In genomic region chr16:14325502-14325901, GRCh38 we compare ENCODE assay signal across 13 cellular contexts.
"Had no signal": no experiment of that assay in that cellular context is flagged by ENCODE, and none has a peak within 500 bp of the region (broad histone marks: within the 10 kb centered on the region; RNA-seq: fewer than 3 reads in every experiment).

No MANE protein-coding gene starts in this region.

- H3K9me3 ChIP-seq: testis had no signal

- H3K36me3 Mint-ChIP-seq: memory B cell; naive thymus-derived CD8-positive, alpha-beta T cell had no signal

- H3K9me3 Mint-ChIP-seq: activated naive CD4-positive, alpha-beta T cell treated with anti-CD3 and anti-CD28 coated beads for 36 hours; activated T-helper 17 cell treated with anti-CD3 and anti-CD28 coated beads, Interleukin-2, amount 50 U/mL, for 72 hours; central memory CD8-positive, alpha-beta T cell; memory B cell; naive thymus-derived CD8-positive, alpha-beta T cell; stimulated activated naive CD8-positive, alpha-beta T cell treated with anti-CD3 and anti-CD28 coated beads, Interleukin-15, amount 100 ng/mL, for 72 hours had no signal

- H3K4me1 Mint-ChIP-seq: activated T-helper 17 cell treated with anti-CD3 and anti-CD28 coated beads, Interleukin-2, amount 50 U/mL, for 72 hours; central memory CD8-positive, alpha-beta T cell; memory B cell had no signal

- H3K27ac ChIP-seq: VCaP had no signal

- H3K27me3 ChIP-seq: testis had no signal

- H3K27me3 Mint-ChIP-seq: memory B cell; stimulated activated naive CD8-positive, alpha-beta T cell treated with anti-CD3 and anti-CD28 coated beads, Interleukin-15, amount 100 ng/mL, for 72 hours had no signal

- ATAC-seq: activated T-helper 17 cell treated with anti-CD3 and anti-CD28 coated beads, Interleukin-2, amount 50 U/mL, for 72 hours; naive thymus-derived CD8-positive, alpha-beta T cell; stimulated activated naive CD8-positive, alpha-beta T cell treated with anti-CD3 and anti-CD28 coated beads, Interleukin-15, amount 100 ng/mL, for 72 hours had no signal

- H3K4me3 Mint-ChIP-seq: activated naive CD4-positive, alpha-beta T cell treated with anti-CD3 and anti-CD28 coated beads for 36 hours; activated T-helper 17 cell treated with anti-CD3 and anti-CD28 coated beads, Interleukin-2, amount 50 U/mL, for 72 hours; central memory CD8-positive, alpha-beta T cell; memory B cell; naive thymus-derived CD8-positive, alpha-beta T cell; stimulated activated naive CD8-positive, alpha-beta T cell treated with anti-CD3 and anti-CD28 coated beads, Interleukin-15, amount 100 ng/mL, for 72 hours had no signal

- H3K4me3 ChIP-seq: testis had no signal

- H3K27ac Mint-ChIP-seq: activated naive CD4-positive, alpha-beta T cell treated with anti-CD3 and anti-CD28 coated beads for 36 hours; activated T-helper 17 cell treated with anti-CD3 and anti-CD28 coated beads, Interleukin-2, amount 50 U/mL, for 72 hours; memory B cell; naive thymus-derived CD8-positive, alpha-beta T cell; stimulated activated naive CD8-positive, alpha-beta T cell treated with anti-CD3 and anti-CD28 coated beads, Interleukin-15, amount 100 ng/mL, for 72 hours had no signal

- DNase-seq: activated CD4-positive, alpha-beta T cell treated with anti-CD3 and anti-CD28 coated beads for 1 hour; activated CD4-positive, alpha-beta T cell treated with anti-CD3 and anti-CD28 coated beads, Interleukin-2, amount 50 U/mL, for 4 hours; activated naive CD4-positive, alpha-beta T cell treated with anti-CD3 and anti-CD28 coated beads for 36 hours; activated T-cell treated with anti-CD3 and anti-CD28 coated beads for 4 hours; cortex of kidney; effector CD8-positive, alpha-beta T cell; naive thymus-derived CD8-positive, alpha-beta T cell; stimulated activated naive CD8-positive, alpha-beta T cell treated with anti-CD3 and anti-CD28 coated beads, Interleukin-15, amount 100 ng/mL, for 72 hours had no signal
